Comparison of ENCODE assay signal across 1 cellular context in genomic region chr6:35919827-35920751, GRCh38.
A peak's percentile ranks its signal among the peaks of the same experiment; 100 is the strongest.
TF ChIP-seq lines count a peak whose summit lies in the region.

No MANE protein-coding gene starts in this region.

TF ChIP-seq in WTC11, 78 proteins besides CTCF, POLR2A, EP300 and RAD21 (continued from another document):
- TF ChIP-seq ZNF281 (CRISPR knock-in tag; IDR thresholded peaks at IDR 0.05) (no peak), ZNF512 (CRISPR knock-in tag; IDR thresholded peaks at IDR 0.05; ENCODE audit: borderline replicate concordance) (no peak), FOXP1 (CRISPR knock-in tag; IDR thresholded peaks at IDR 0.05; ENCODE audit: borderline replicate concordance) (peak; percentile 44; the same call in 1 of the 2 replicates), GTF2I (CRISPR knock-in tag; conservative IDR thresholded peaks at IDR 0.05) (no peak), CDX4 (CRISPR knock-in tag; IDR thresholded peaks at IDR 0.05; ENCODE audit: borderline replicate concordance) (no peak), E2F4 (CRISPR knock-in tag; IDR thresholded peaks at IDR 0.05; ENCODE audit: borderline replicate concordance, low read depth) (no peak), CBFB (CRISPR knock-in tag; IDR thresholded peaks at IDR 0.05; ENCODE audit: low read depth) (no peak), HMGA2 (CRISPR knock-in tag; IDR thresholded peaks at IDR 0.05) (no peak), IRF2 (CRISPR knock-in tag; IDR thresholded peaks at IDR 0.05; ENCODE audit: borderline replicate concordance, low read depth) (no peak), ZBTB43 (CRISPR knock-in tag; IDR thresholded peaks at IDR 0.05) (no peak), USF1 (CRISPR knock-in tag; IDR thresholded peaks at IDR 0.05) (no peak), ATF1 (CRISPR knock-in tag; IDR thresholded peaks at IDR 0.05) (no peak), NR3C1 (CRISPR knock-in tag; conservative IDR thresholded peaks at IDR 0.05; ENCODE audit: low read depth) (no peak), NR2C2 (CRISPR knock-in tag; IDR thresholded peaks at IDR 0.05) (no peak), ZNF317 (CRISPR knock-in tag; IDR thresholded peaks at IDR 0.05; ENCODE audit: borderline replicate concordance, low read depth) (no peak), MYBL2 (CRISPR knock-in tag; IDR thresholded peaks at IDR 0.05) (0 out of 2 replicates have a peak, but pooled peaks have one; percentile 20), CREB1 (CRISPR knock-in tag; IDR thresholded peaks at IDR 0.05) (no peak; the same call in 1 of the 2 replicates), ZNF671 (CRISPR knock-in tag; IDR thresholded peaks at IDR 0.05) (no peak)
- TF ChIP-seq, protein P1, sequence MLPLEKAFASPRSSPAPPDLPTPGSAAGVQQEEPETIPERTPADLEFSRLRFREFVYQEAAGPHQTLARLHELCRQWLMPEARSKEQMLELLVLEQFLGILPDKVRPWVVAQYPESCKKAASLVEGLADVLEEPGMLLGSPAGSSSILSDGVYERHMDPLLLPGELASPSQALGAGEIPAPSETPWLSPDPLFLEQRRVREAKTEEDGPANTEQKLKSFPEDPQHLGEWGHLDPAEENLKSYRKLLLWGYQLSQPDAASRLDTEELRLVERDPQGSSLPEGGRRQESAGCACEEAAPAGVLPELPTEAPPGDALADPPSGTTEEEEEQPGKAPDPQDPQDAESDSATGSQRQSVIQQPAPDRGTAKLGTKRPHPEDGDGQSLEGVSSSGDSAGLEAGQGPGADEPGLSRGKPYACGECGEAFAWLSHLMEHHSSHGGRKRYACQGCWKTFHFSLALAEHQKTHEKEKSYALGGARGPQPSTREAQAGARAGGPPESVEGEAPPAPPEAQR (CRISPR knock-in tag; IDR thresholded peaks at IDR 0.05), result no peak
- TF ChIP-seq, protein P2, sequence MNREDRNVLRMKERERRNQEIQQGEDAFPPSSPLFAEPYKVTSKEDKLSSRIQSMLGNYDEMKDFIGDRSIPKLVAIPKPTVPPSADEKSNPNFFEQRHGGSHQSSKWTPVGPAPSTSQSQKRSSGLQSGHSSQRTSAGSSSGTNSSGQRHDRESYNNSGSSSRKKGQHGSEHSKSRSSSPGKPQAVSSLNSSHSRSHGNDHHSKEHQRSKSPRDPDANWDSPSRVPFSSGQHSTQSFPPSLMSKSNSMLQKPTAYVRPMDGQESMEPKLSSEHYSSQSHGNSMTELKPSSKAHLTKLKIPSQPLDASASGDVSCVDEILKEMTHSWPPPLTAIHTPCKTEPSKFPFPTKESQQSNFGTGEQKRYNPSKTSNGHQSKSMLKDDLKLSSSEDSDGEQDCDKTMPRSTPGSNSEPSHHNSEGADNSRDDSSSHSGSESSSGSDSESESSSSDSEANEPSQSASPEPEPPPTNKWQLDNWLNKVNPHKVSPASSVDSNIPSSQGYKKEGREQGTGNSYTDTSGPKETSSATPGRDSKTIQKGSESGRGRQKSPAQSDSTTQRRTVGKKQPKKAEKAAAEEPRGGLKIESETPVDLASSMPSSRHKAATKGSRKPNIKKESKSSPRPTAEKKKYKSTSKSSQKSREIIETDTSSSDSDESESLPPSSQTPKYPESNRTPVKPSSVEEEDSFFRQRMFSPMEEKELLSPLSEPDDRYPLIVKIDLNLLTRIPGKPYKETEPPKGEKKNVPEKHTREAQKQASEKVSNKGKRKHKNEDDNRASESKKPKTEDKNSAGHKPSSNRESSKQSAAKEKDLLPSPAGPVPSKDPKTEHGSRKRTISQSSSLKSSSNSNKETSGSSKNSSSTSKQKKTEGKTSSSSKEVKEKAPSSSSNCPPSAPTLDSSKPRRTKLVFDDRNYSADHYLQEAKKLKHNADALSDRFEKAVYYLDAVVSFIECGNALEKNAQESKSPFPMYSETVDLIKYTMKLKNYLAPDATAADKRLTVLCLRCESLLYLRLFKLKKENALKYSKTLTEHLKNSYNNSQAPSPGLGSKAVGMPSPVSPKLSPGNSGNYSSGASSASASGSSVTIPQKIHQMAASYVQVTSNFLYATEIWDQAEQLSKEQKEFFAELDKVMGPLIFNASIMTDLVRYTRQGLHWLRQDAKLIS (CRISPR knock-in tag; IDR thresholded peaks at IDR 0.05; ENCODE audit: borderline replicate concordance), result no peak
- TF ChIP-seq, protein P3, sequence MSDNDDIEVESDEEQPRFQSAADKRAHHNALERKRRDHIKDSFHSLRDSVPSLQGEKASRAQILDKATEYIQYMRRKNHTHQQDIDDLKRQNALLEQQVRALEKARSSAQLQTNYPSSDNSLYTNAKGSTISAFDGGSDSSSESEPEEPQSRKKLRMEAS (CRISPR knock-in tag; IDR thresholded peaks at IDR 0.05), result peak; percentile 56
- TF ChIP-seq, protein P4, sequence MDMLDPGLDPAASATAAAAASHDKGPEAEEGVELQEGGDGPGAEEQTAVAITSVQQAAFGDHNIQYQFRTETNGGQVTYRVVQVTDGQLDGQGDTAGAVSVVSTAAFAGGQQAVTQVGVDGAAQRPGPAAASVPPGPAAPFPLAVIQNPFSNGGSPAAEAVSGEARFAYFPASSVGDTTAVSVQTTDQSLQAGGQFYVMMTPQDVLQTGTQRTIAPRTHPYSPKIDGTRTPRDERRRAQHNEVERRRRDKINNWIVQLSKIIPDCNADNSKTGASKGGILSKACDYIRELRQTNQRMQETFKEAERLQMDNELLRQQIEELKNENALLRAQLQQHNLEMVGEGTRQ (CRISPR knock-in tag; IDR thresholded peaks at IDR 0.05), result no peak
TF ChIP-seq in WTC11: peak in this region for 5.
